Comparison of ENCODE assay signal across 15 cellular contexts in the genomic region with DNA sequence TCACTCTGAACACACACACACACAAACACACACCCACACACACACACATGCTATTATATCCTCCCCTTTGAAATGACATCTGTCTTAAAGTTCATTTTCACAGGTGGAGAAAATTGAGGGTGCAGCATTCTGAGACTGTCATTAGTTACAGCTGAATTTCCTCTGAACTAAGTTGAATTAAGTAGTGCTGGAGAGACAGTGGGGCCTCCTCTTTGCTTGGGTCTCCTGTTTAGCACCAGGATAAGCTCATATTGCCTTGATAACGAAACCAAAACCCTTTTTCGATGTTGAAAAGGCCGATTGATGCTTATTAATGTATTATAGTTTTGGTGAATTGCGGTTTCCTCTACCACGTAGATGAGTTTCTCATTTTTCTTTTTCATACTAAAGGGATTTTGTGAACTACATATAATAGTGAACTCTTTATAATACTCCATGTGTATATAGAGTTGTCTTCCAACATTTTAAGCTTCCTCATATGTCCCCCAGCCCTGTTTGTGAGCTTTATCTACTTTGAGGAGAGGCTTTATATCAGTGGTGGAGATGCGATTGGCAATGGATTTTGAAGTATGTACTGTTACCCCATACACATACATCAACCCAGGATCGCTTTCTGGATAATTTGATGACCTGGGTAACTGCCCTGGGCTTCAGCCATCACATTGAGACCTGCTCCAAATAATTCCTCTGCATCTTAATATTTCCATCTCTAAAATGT. TPM values are rescaled to one million over a fixed set of nuclear protein-coding genes. Genes with fewer than 3 reads are reported as not detected.
DNase-seq lines count a peak whose midpoint lies in the region; ATAC-seq, FAIRE-seq and TF ChIP-seq lines count a peak whose summit lies in the region.
"Had no signal": no experiment of that assay in that cellular context is flagged by ENCODE, and none has a peak within 500 bp of the region (broad histone marks: within the 10 kb centered on the region; RNA-seq: fewer than 3 reads in every experiment).

No MANE protein-coding gene starts in this region.

- no peak for FAIRE-seq in pancreas (lab: Jason Lieb, UNC)

- peak; percentile 87 for ATAC-seq in activated CD8-positive, alpha-beta memory T cell treated with anti-CD3 and anti-CD28 coated beads, Interleukin-2, amount 10 ng/mL, durations not matched to agents 7 days and 5 days
- ATAC-seq in pancreas, result no peak
- ATAC-seq: left lung had no signal

- H3K36me3 ChIP-seq in osteoblast (ENCODE audit: insufficient read depth, low read length) (no peaks in the 10 kb centered on the region), pancreas (no peaks in the 10 kb centered on the region), H7 (replicated peaks; ENCODE audit: control insufficient read depth, insufficient read depth, low read length) (no peaks in the 10 kb centered on the region)
- H3K36me3 ChIP-seq: left lung had no signal

- no peaks in the 10 kb centered on the region for H3K9me3 ChIP-seq in osteoblast (ENCODE audit: low read depth, low read length)
- H3K9me3 ChIP-seq in pancreas, result no peaks in the 10 kb centered on the region
- H3K9me3 ChIP-seq: left lung had no signal

- 83 to 86% methylated on average over 7 of the region's 7 CpGs for WGBS in pancreas, 2 donors

- intact Hi-C loops in activated CD4-positive, alpha-beta memory T cell treated with anti-CD3 and anti-CD28 coated beads for 36 hours (cut with micrococcal nuclease), result loop anchor here (1.0 to 10.0 kb wide), 8 partner anchors 19 to 915 kb away; partner anchors contain the start of genes DNAI4, GADD45A, MIER1 and SLC35D1
- intact Hi-C loops in pancreas (cut with DNase I), result loop anchor here in 2 of 3 donors (5.0 to 10.0 kb wide), 2 partner anchors 375 to 378 kb away; no protein-coding TSS in a partner anchor

- H2AFZ ChIP-seq in osteoblast (ENCODE audit: low read length), result peak overlapping the region; percentile 60

- H3K27me3 ChIP-seq in osteoblast (ENCODE audit: insufficient read depth, low read length), result no peaks in the 10 kb centered on the region
- H3K27me3 ChIP-seq in pancreas, result no peaks in the 10 kb centered on the region
- H3K27me3 ChIP-seq in H7 (ENCODE audit: control insufficient read depth, insufficient read depth, low read length), result no peaks in the 10 kb centered on the region
- H3K27me3 ChIP-seq: left lung had no signal

- POLR2A ChIA-PET in activated CD4-positive, alpha-beta memory T cell treated with anti-CD3 and anti-CD28 coated beads for 36 hours (lab: Charles Lee), result no interaction called here

- H3K27ac ChIP-seq in osteoblast (ENCODE audit: low read depth, low read length) (no peak overlapping the region), pancreas (no peak overlapping the region)
- H3K27ac ChIP-seq: left lung, SK-N-MC had no signal

- CTCF ChIA-PET in activated CD8-positive, alpha-beta memory T cell treated with anti-CD3 and anti-CD28 coated beads, Interleukin-2, amount 10 ng/mL, durations not matched to agents 7 days and 5 days (lab: Charles Lee), result interaction anchor here (0.9 to 1.0 kb wide), 4 partner anchors 9 to 226 kb away, joined by 3 to 5 read pairs (median 4); no protein-coding TSS in a partner anchor
- CTCF ChIA-PET in activated CD4-positive, alpha-beta memory T cell treated with anti-CD3 and anti-CD28 coated beads for 36 hours (lab: Charles Lee), result interaction anchor here (0.6 to 1.6 kb wide), 6 partner anchors 10 to 775 kb away, joined by 3 to 8 read pairs (median 4); no protein-coding TSS in a partner anchor

- DNase-seq in activated CD8-positive, alpha-beta memory T cell treated with anti-CD3 and anti-CD28 coated beads, Interleukin-2, amount 10 ng/mL, durations not matched to agents 7 days and 5 days, result peak; percentile 46
- DNase-seq in activated CD8-positive, alpha-beta memory T cell treated with anti-CD3 and anti-CD28 coated beads, Interleukin-2, amount 50 U/mL, for 48 hours, result no peak
- peak; percentile 63 for DNase-seq in NCI-H2029 (lab: John Stamatoyannopoulos, UW)
- DNase-seq in activated CD4-positive, alpha-beta memory T cell treated with anti-CD3 and anti-CD28 coated beads for 36 hours, result no peak
- DNase-seq in osteoblast (ENCODE audit: insufficient read length, low spot score, missing footprints), result no peak
- DNase-seq in pancreas, result no peak
- no peak for DNase-seq in H7
- no peak for DNase-seq in NCI-H1436 treated with DMSO at 0.1 percent for 48 hours (lab: John Stamatoyannopoulos, UW)
- DNase-seq: activated CD8-positive, alpha-beta memory T cell treated with anti-CD3 and anti-CD28 coated beads for 24 hours; left lung; NCI-H510A; stimulated activated CD8-positive, alpha-beta memory T cell treated with anti-CD3 and anti-CD28 coated beads, Interleukin-4, amount 100 ng/mL, for 48 hours had no signal

- H3K27me3 Mint-ChIP-seq in activated CD8-positive, alpha-beta memory T cell treated with anti-CD3 and anti-CD28 coated beads, Interleukin-2, amount 10 ng/mL, durations not matched to agents 7 days and 5 days, result no peaks in the 10 kb centered on the region
- no peaks in the 10 kb centered on the region for H3K27me3 Mint-ChIP-seq in activated CD4-positive, alpha-beta memory T cell treated with anti-CD3 and anti-CD28 coated beads for 36 hours

- peak overlapping the region; percentile 7 for H3K4me2 ChIP-seq in osteoblast (ENCODE audit: insufficient read depth, low read length)

- H4K20me1 ChIP-seq in osteoblast (ENCODE audit: insufficient read depth, low read length), result no peaks in the 10 kb centered on the region

- H3K4me3 ChIP-seq in osteoblast (ENCODE audit: insufficient read depth, low read length) (no peak overlapping the region), pancreas (no peak overlapping the region), H7 (ENCODE audit: insufficient read depth, low read depth, low read length) (no peak overlapping the region)
- H3K4me3 ChIP-seq: left lung, SK-N-MC had no signal

- H3K36me3 Mint-ChIP-seq in activated CD8-positive, alpha-beta memory T cell treated with anti-CD3 and anti-CD28 coated beads, Interleukin-2, amount 10 ng/mL, durations not matched to agents 7 days and 5 days, result no peaks in the 10 kb centered on the region
- H3K36me3 Mint-ChIP-seq in activated CD4-positive, alpha-beta memory T cell treated with anti-CD3 and anti-CD28 coated beads for 36 hours, result no peaks in the 10 kb centered on the region

- TF ChIP-seq CTCF in osteoblast (IDR thresholded peaks at IDR 0.05; ENCODE audit: extremely low read depth, low read depth, low read length) (no peak), pancreas (IDR thresholded peaks at IDR 0.05) (no peak)

- peaks cover 23% of the 10 kb centered on the region for H3K4me1 Mint-ChIP-seq in activated CD8-positive, alpha-beta memory T cell treated with anti-CD3 and anti-CD28 coated beads, Interleukin-2, amount 10 ng/mL, durations not matched to agents 7 days and 5 days
- H3K4me1 Mint-ChIP-seq in activated CD4-positive, alpha-beta memory T cell treated with anti-CD3 and anti-CD28 coated beads for 36 hours (ENCODE audit: low read depth), result peaks cover 33% of the 10 kb centered on the region

- H3K4me3 Mint-ChIP-seq in activated CD8-positive, alpha-beta memory T cell treated with anti-CD3 and anti-CD28 coated beads, Interleukin-2, amount 10 ng/mL, durations not matched to agents 7 days and 5 days, result peak overlapping the region; percentile 65
- H3K4me3 Mint-ChIP-seq in activated CD4-positive, alpha-beta memory T cell treated with anti-CD3 and anti-CD28 coated beads for 36 hours, result peak overlapping the region; percentile 59

- H3K9me3 Mint-ChIP-seq in activated CD8-positive, alpha-beta memory T cell treated with anti-CD3 and anti-CD28 coated beads, Interleukin-2, amount 10 ng/mL, durations not matched to agents 7 days and 5 days (ENCODE audit: low read depth), result no peaks in the 10 kb centered on the region
- H3K9me3 Mint-ChIP-seq in activated CD4-positive, alpha-beta memory T cell treated with anti-CD3 and anti-CD28 coated beads for 36 hours, result no peaks in the 10 kb centered on the region

- no peaks in the 10 kb centered on the region for H3K79me2 ChIP-seq in osteoblast (ENCODE audit: insufficient read depth, low read length)

- no peaks in the 10 kb centered on the region for H3K4me1 ChIP-seq in osteoblast (ENCODE audit: insufficient read depth, low read length)
- H3K4me1 ChIP-seq in pancreas, result no peaks in the 10 kb centered on the region
- H3K4me1 ChIP-seq: left lung had no signal

- H3K27ac Mint-ChIP-seq in activated CD8-positive, alpha-beta memory T cell treated with anti-CD3 and anti-CD28 coated beads, Interleukin-2, amount 10 ng/mL, durations not matched to agents 7 days and 5 days, result peak overlapping the region; percentile 77
- H3K27ac Mint-ChIP-seq in activated CD4-positive, alpha-beta memory T cell treated with anti-CD3 and anti-CD28 coated beads for 36 hours, result peak overlapping the region; percentile 18

RNA-seq across cellular contexts. Expression of gene DYNLT5, which starts 17.4 kb away (rescaled TPM):
- total RNA-seq in activated CD8-positive, alpha-beta memory T cell treated with anti-CD3 and anti-CD28 coated beads, Interleukin-2, amount 10 ng/mL, durations not matched to agents 7 days and 5 days, result not detected
- not detected for total RNA-seq in activated CD4-positive, alpha-beta memory T cell treated with anti-CD3 and anti-CD28 coated beads for 36 hours
- total RNA-seq in osteoblast (1.2 and 1.4 TPM in 2 replicates), pancreas (under 1 TPM in 4 of 6 donors, not detected in 2; 0.19 to 0.41 (median 0.28) TPM)
- polyA plus RNA-seq in pancreas, result under 1 TPM; 0.42 to 0.72 TPM
- 0.18 and 0.42 TPM in 2 replicates for total RNA-seq in H7 (2014; rRNA removed; shearing (Covaris generic))

RNA-seq across cellular contexts. Expression of gene INSL5, which starts 31.4 kb away (rescaled TPM):
- not detected for total RNA-seq in activated CD8-positive, alpha-beta memory T cell treated with anti-CD3 and anti-CD28 coated beads, Interleukin-2, amount 10 ng/mL, durations not matched to agents 7 days and 5 days
- total RNA-seq in activated CD4-positive, alpha-beta memory T cell treated with anti-CD3 and anti-CD28 coated beads for 36 hours, result not detected
- total RNA-seq in osteoblast (not detected in 2 replicates), pancreas (not detected)
- not detected for polyA plus RNA-seq in pancreas
- not detected in 2 replicates for total RNA-seq in H7 (2014; rRNA removed; shearing (Covaris generic))
- total RNA-seq: glomerular endothelial cell, left lung, ureter had no signal

Comparison
In these comparisons a context has a peak if more than half of its experiments do, and no peak if none do; other contexts are left out.
1. DNase-seq: peak in activated CD8-positive, alpha-beta memory T cell treated with anti-CD3 and anti-CD28 coated beads, Interleukin-2, amount 10 ng/mL, durations not matched to agents 7 days and 5 days (single experiment) and NCI-H2029 (single experiment); none in activated CD8-positive, alpha-beta memory T cell treated with anti-CD3 and anti-CD28 coated beads, Interleukin-2, amount 50 U/mL, for 48 hours (single experiment), activated CD4-positive, alpha-beta memory T cell treated with anti-CD3 and anti-CD28 coated beads for 36 hours (single experiment), osteoblast (single experiment), pancreas (0 of 6), H7 (single experiment) and NCI-H1436 treated with DMSO at 0.1 percent for 48 hours (single experiment).